Comparison of ENCODE assay signal across 8 cellular contexts in the genomic region with DNA sequence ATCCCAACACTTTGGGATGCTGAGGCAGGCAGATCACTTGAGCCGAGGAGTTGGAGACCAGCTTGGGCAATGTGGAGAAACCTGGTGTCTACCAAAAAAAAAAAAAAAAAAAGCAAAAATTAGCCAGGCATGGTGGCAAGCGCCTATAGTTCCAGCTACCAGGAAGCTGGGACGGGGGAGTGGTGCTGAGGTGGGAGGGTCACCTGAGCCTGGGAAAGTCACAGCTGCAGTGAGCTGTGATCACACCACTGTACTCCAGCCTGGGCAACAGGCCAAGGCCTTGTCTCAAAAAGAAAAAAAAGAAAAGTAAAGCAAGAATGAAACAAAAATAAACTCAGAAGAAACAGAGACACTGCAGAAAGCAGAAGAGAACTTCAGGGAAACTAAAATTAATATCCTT. TPM values are rescaled to one million over a fixed set of nuclear protein-coding genes. Genes with fewer than 3 reads are reported as not detected.
A peak's percentile ranks its signal among the peaks of the same experiment; 100 is the strongest.
DNase-seq lines count a peak whose midpoint lies in the region; ATAC-seq, FAIRE-seq and TF ChIP-seq lines count a peak whose summit lies in the region.

No MANE protein-coding gene starts in this region.

- 70% methylated on average over 3 of the region's 3 CpGs for WGBS in HepG2 (ENCODE audit: low lambda C conversion rate)
- WGBS in esophagus squamous epithelium, 2 donors: 60 to 71% methylated on average over 3 of the region's 3 CpGs

- H4K20me1 ChIP-seq in HepG2 (ENCODE audit: insufficient read depth, low read length): no peaks in the 10 kb centered on the region

- no peak overlapping the region for H2AFZ ChIP-seq in HepG2 (ENCODE audit: low read length)

- no peaks in the 10 kb centered on the region for H3K27me3 ChIP-seq in HepG2 (ENCODE audit: control insufficient read depth in 1 of 2, insufficient read depth in 2 of 2, low read length in 2 of 2)
- H3K27me3 ChIP-seq in esophagus squamous epithelium: no peaks in the 10 kb centered on the region

- POLR2A ChIA-PET in HepG2 (lab: Yijun Ruan, JAX): no interaction called here
- POLR2A ChIA-PET in activated CD8-positive, alpha-beta T cell treated with anti-CD3 and anti-CD28 coated beads, Interleukin-2, amount 10 ng/mL, durations not matched to agents 7 days and 5 days (lab: Charles Lee): no interaction called here

- H3K79me2 ChIP-seq in HepG2 (ENCODE audit: insufficient read depth, low read length): no peaks in the 10 kb centered on the region

- no TSS peak for BruUV-seq in HepG2 (replicated peaks; lab: Mats Ljungman, UMichigan)

- no peaks in the 10 kb centered on the region for H3K27me3 Mint-ChIP-seq in activated T-helper 17 cell treated with anti-CD3 and anti-CD28 coated beads, Interleukin-2, amount 50 U/mL, for 72 hours
- no peaks in the 10 kb centered on the region for H3K27me3 Mint-ChIP-seq in activated CD8-positive, alpha-beta T cell treated with anti-CD3 and anti-CD28 coated beads, Interleukin-2, amount 10 ng/mL, durations not matched to agents 7 days and 5 days (ENCODE audit: low read depth)

- CTCF ChIA-PET in HepG2 (lab: Yijun Ruan, JAX; ENCODE audit: low intra/inter-chr PET ratio, low total read pairs): no interaction called here
- CTCF ChIA-PET in activated CD8-positive, alpha-beta T cell treated with anti-CD3 and anti-CD28 coated beads, Interleukin-2, amount 10 ng/mL, durations not matched to agents 7 days and 5 days (lab: Charles Lee): interaction anchor here (1.3 to 2.6 kb wide), 2 partner anchors 9 to 178 kb away, joined by 3 to 11 read pairs; no protein-coding TSS in a partner anchor

- peak; percentile 42 for DNase-seq in DMS153 (lab: John Stamatoyannopoulos, UW)
- DNase-seq in HepG2 (ENCODE audit: low spot score): peak; percentile 28
- no peak for DNase-seq in activated CD8-positive, alpha-beta T cell treated with anti-CD3 and anti-CD28 coated beads, Interleukin-2, amount 10 ng/mL, durations not matched to agents 7 days and 5 days
- DNase-seq in activated naive CD4-positive, alpha-beta T cell treated with anti-CD3 and anti-CD28 coated beads, Interleukin-2, amount 50 U/mL, for 16 hours: no peak
- no peak for DNase-seq in esophagus squamous epithelium (lab: John Stamatoyannopoulos, UW)
- DNase-seq in NCI-H187 (lab: John Stamatoyannopoulos, UW): no peak

- H3K9ac ChIP-seq in HepG2 (ENCODE audit: insufficient read depth, low read depth, low read length): no peak overlapping the region

- no peak for TF ChIP-seq RAD21 in HepG2 (CRISPR knock-in tag; IDR thresholded peaks at IDR 0.05)

- H3K9me3 ChIP-seq in HepG2 (ENCODE audit: low read length) (no peaks in the 10 kb centered on the region), esophagus squamous epithelium (no peaks in the 10 kb centered on the region)

- TF ChIP-seq CTCF in HepG2 (CRISPR knock-in tag; IDR thresholded peaks at IDR 0.05): no peak
- TF ChIP-seq CTCF in esophagus squamous epithelium (IDR thresholded peaks at IDR 0.05): no peak

- in situ Hi-C loops in HepG2 (cut with HindIII; ENCODE audit: extremely low pct_ligation_motif_present, low pct_unique_long_range_greater_than_20kb): no loop called here

- H3K4me3 Mint-ChIP-seq in activated T-helper 17 cell treated with anti-CD3 and anti-CD28 coated beads, Interleukin-2, amount 50 U/mL, for 72 hours: no peak overlapping the region
- no peak overlapping the region for H3K4me3 Mint-ChIP-seq in activated CD8-positive, alpha-beta T cell treated with anti-CD3 and anti-CD28 coated beads, Interleukin-2, amount 10 ng/mL, durations not matched to agents 7 days and 5 days

- FAIRE-seq in HepG2 (lab: Jason Lieb, UNC): no peak

- H3K4me1 ChIP-seq in HepG2 (ENCODE audit: insufficient read depth, low read length) (peaks cover 16% of the 10 kb centered on the region), esophagus squamous epithelium (peaks cover 0 to 10% (median 0%) of the 10 kb centered on the region in 3 donors)

- H3K27ac Mint-ChIP-seq in activated T-helper 17 cell treated with anti-CD3 and anti-CD28 coated beads, Interleukin-2, amount 50 U/mL, for 72 hours: peak overlapping the region; percentile 28
- no peak overlapping the region for H3K27ac Mint-ChIP-seq in activated CD8-positive, alpha-beta T cell treated with anti-CD3 and anti-CD28 coated beads, Interleukin-2, amount 10 ng/mL, durations not matched to agents 7 days and 5 days

- no peak overlapping the region for H3K27ac ChIP-seq in HepG2 (ENCODE audit: extremely low read length, insufficient read depth, low read length)
- no peak overlapping the region for H3K27ac ChIP-seq in esophagus squamous epithelium

- ATAC-seq in HG02610 (IDR thresholded peaks at IDR 0.05; ENCODE audit: unreplicated experiment) (peak; percentile 58), HepG2 (peak; percentile 77)
- no peak for ATAC-seq in activated T-helper 17 cell treated with anti-CD3 and anti-CD28 coated beads, Interleukin-2, amount 50 U/mL, for 72 hours (replicated peaks)
- no peak for ATAC-seq in activated CD8-positive, alpha-beta T cell treated with anti-CD3 and anti-CD28 coated beads, Interleukin-2, amount 10 ng/mL, durations not matched to agents 7 days and 5 days

- H3K36me3 Mint-ChIP-seq in activated T-helper 17 cell treated with anti-CD3 and anti-CD28 coated beads, Interleukin-2, amount 50 U/mL, for 72 hours (ENCODE audit: low read depth): peaks cover 84% of the 10 kb centered on the region
- H3K36me3 Mint-ChIP-seq in activated CD8-positive, alpha-beta T cell treated with anti-CD3 and anti-CD28 coated beads, Interleukin-2, amount 10 ng/mL, durations not matched to agents 7 days and 5 days (ENCODE audit: low read depth): peaks cover 32% of the 10 kb centered on the region

- H3K36me3 ChIP-seq in HepG2 (replicated peaks in 1 of 2; ENCODE audit: control insufficient read depth in 1 of 2, insufficient read depth in 2 of 2, low read length in 2 of 2) (peaks cover 0 to 20% of the 10 kb centered on the region in 2 experiments; a peak in 2 of 5 replicates), esophagus squamous epithelium (peaks cover 0 to 45% (median 0%) of the 10 kb centered on the region in 3 donors)

- H3K4me3 ChIP-seq in HepG2 (replicated peaks in 1 of 3; ENCODE audit: insufficient read depth in 1 of 3, low read depth in 2 of 3, low read length in 3 of 3) (no peak overlapping the region), esophagus squamous epithelium (no peak overlapping the region)

- H3K4me1 Mint-ChIP-seq in activated T-helper 17 cell treated with anti-CD3 and anti-CD28 coated beads, Interleukin-2, amount 50 U/mL, for 72 hours: no peaks in the 10 kb centered on the region
- no peaks in the 10 kb centered on the region for H3K4me1 Mint-ChIP-seq in activated CD8-positive, alpha-beta T cell treated with anti-CD3 and anti-CD28 coated beads, Interleukin-2, amount 10 ng/mL, durations not matched to agents 7 days and 5 days (ENCODE audit: low read depth)

- H3K9me3 Mint-ChIP-seq in activated T-helper 17 cell treated with anti-CD3 and anti-CD28 coated beads, Interleukin-2, amount 50 U/mL, for 72 hours: no peaks in the 10 kb centered on the region
- H3K9me3 Mint-ChIP-seq in activated CD8-positive, alpha-beta T cell treated with anti-CD3 and anti-CD28 coated beads, Interleukin-2, amount 10 ng/mL, durations not matched to agents 7 days and 5 days (ENCODE audit: insufficient read depth): no peaks in the 10 kb centered on the region

- TF ChIP-seq EP300 in HepG2 (IDR thresholded peaks at IDR 0.05; ENCODE audit: low read depth in 2 of 2, low read length in 2 of 2): no peak
- TF ChIP-seq EP300 in HepG2 (CRISPR knock-in tag; IDR thresholded peaks at IDR 0.05; ENCODE audit: borderline replicate concordance): no peak

- TF ChIP-seq POLR2A in HepG2 (IDR thresholded peaks at IDR 0.05; ENCODE audit: insufficient read depth in 1 of 2, low read depth in 2 of 2, low read length in 2 of 2) (no peak), esophagus squamous epithelium (IDR thresholded peaks at IDR 0.05) (no peak)

- intact Hi-C loops in HepG2 (cut with micrococcal nuclease; ENCODE audit: unreplicated experiment): no loop called here
- intact Hi-C loops in esophagus squamous epithelium (cut with DNase I): no loop called here

- no peak overlapping the region for H3K4me2 ChIP-seq in HepG2 (ENCODE audit: low read depth, low read length)

RNA-seq across cellular contexts. Expression of a gene that starts 31.6 kb away (rescaled TPM):
- total RNA-seq in activated T-helper 17 cell treated with anti-CD3 and anti-CD28 coated beads, Interleukin-2, amount 50 U/mL, for 72 hours: 10 to 100 TPM; 32.5 to 39.4 TPM
- total RNA-seq in HepG2 (2016; rRNA removed; fragmentation: Illumina TruSeq; extraction: Trizol) (24.0 and 27.2 TPM in 2 replicates), esophagus squamous epithelium (10 to 100 TPM; 11.3 to 14.0 (median 12.2) TPM)
- 65.9 and 67.0 TPM in 2 replicates for total RNA-seq in HepG2 (2016; cell fraction: cytosol; rRNA removed; fragmentation: Illumina TruSeq; extraction: Trizol; ENCODE audit: low read depth)
- 20.8 and 25.3 TPM in 2 replicates for total RNA-seq in HepG2 (2016; cell fraction: insoluble cytoplasmic fraction; rRNA removed; fragmentation: Illumina TruSeq; extraction: Trizol)
- 32.7 and 35.9 TPM in 2 replicates for total RNA-seq in HepG2 (2016; cell fraction: membrane; rRNA removed; fragmentation: Illumina TruSeq; extraction: Trizol)
- total RNA-seq in HepG2 (2016; cell fraction: nucleus; rRNA removed; fragmentation: Illumina TruSeq; extraction: Trizol): 26.3 and 27.0 TPM in 2 replicates
- 21.3 and 21.6 TPM in 2 replicates for polyA plus RNA-seq in HepG2 (2011; rRNA removed)
- 6.3 and 8.4 TPM in 2 replicates for polyA plus RNA-seq in HepG2 (2011; cell fraction: cytosol; rRNA removed)
- 33.1 and 41.3 TPM in 2 replicates for polyA plus RNA-seq in HepG2 (2011; cell fraction: nucleus; rRNA removed)
- polyA plus RNA-seq in HepG2 (2012): 14.6 and 19.6 TPM in 2 replicates
- polyA plus RNA-seq in HepG2 (2016; cell fraction: cytosol; fragmentation: Illumina TruSeq; extraction: Trizol; ENCODE audit: low read depth): 3.1 and 4.1 TPM in 2 replicates
- polyA plus RNA-seq in HepG2 (2016; cell fraction: insoluble cytoplasmic fraction; fragmentation: Illumina TruSeq; extraction: Trizol; ENCODE audit: low read depth): 17.9 and 21.1 TPM in 2 replicates
- 6.1 and 6.9 TPM in 2 replicates for polyA plus RNA-seq in HepG2 (2016; cell fraction: membrane; fragmentation: Illumina TruSeq; extraction: Trizol; ENCODE audit: low read depth)
- 60.6 and 67.9 TPM in 2 replicates for polyA plus RNA-seq in HepG2 (2016; cell fraction: nucleus; fragmentation: Illumina TruSeq; extraction: Trizol; ENCODE audit: insufficient read depth, low read depth)
- polyA minus RNA-seq in HepG2 (2011; rRNA and poly(A)+ RNA removed; ENCODE audit: low replicate concordance): 9.1 and 12.0 TPM in 2 replicates
- 10.0 and 14.5 TPM in 2 replicates for polyA minus RNA-seq in HepG2 (2011; cell fraction: cytosol; rRNA and poly(A)+ RNA removed)
- polyA minus RNA-seq in HepG2 (2011; cell fraction: nucleus; rRNA and poly(A)+ RNA removed): 39.0 and 40.4 TPM in 2 replicates
- 10 to 100 TPM; 18.2 to 22.0 TPM for total RNA-seq in activated CD8-positive, alpha-beta T cell treated with anti-CD3 and anti-CD28 coated beads, Interleukin-2, amount 10 ng/mL, durations not matched to agents 7 days and 5 days

RNA-seq across cellular contexts. Expression of a gene that starts 37.4 kb away (rescaled TPM):
- 1 to 10 TPM; 4.7 to 5.8 TPM for total RNA-seq in activated T-helper 17 cell treated with anti-CD3 and anti-CD28 coated beads, Interleukin-2, amount 50 U/mL, for 72 hours
- total RNA-seq in HepG2 (2016; rRNA removed; fragmentation: Illumina TruSeq; extraction: Trizol): 9.0 and 14.9 TPM in 2 replicates
- total RNA-seq in HepG2 (2016; cell fraction: cytosol; rRNA removed; fragmentation: Illumina TruSeq; extraction: Trizol; ENCODE audit: low read depth): 0.61 and 0.71 TPM in 2 replicates
- total RNA-seq in HepG2 (2016; cell fraction: insoluble cytoplasmic fraction; rRNA removed; fragmentation: Illumina TruSeq; extraction: Trizol): 9.1 and 14.2 TPM in 2 replicates
- total RNA-seq in HepG2 (2016; cell fraction: membrane; rRNA removed; fragmentation: Illumina TruSeq; extraction: Trizol): 3.4 and 4.1 TPM in 2 replicates
- total RNA-seq in HepG2 (2016; cell fraction: nucleus; rRNA removed; fragmentation: Illumina TruSeq; extraction: Trizol): 8.3 and 8.7 TPM in 2 replicates
- 3.6 and 3.8 TPM in 2 replicates for polyA plus RNA-seq in HepG2 (2011; rRNA removed)
- polyA plus RNA-seq in HepG2 (2011; cell fraction: cytosol; rRNA removed): 2.8 and 2.9 TPM in 2 replicates
- 2.6 and 3.1 TPM in 2 replicates for polyA plus RNA-seq in HepG2 (2011; cell fraction: nucleus; rRNA removed)
- polyA plus RNA-seq in HepG2 (2012): 3.2 and 4.1 TPM in 2 replicates
- 0.17 and 0.28 TPM in 2 replicates for polyA plus RNA-seq in HepG2 (2016; cell fraction: cytosol; fragmentation: Illumina TruSeq; extraction: Trizol; ENCODE audit: low read depth)
- polyA plus RNA-seq in HepG2 (2016; cell fraction: insoluble cytoplasmic fraction; fragmentation: Illumina TruSeq; extraction: Trizol; ENCODE audit: low read depth): 10.2 and 10.4 TPM in 2 replicates
- polyA plus RNA-seq in HepG2 (2016; cell fraction: membrane; fragmentation: Illumina TruSeq; extraction: Trizol; ENCODE audit: low read depth): 1.0 and 1.3 TPM in 2 replicates
- 4.8 and 5.5 TPM in 2 replicates for polyA plus RNA-seq in HepG2 (2016; cell fraction: nucleus; fragmentation: Illumina TruSeq; extraction: Trizol; ENCODE audit: insufficient read depth, low read depth)
- polyA minus RNA-seq in HepG2 (2011; rRNA and poly(A)+ RNA removed; ENCODE audit: low replicate concordance): 18.8 and 26.5 TPM in 2 replicates
- 6.6 and 7.6 TPM in 2 replicates for polyA minus RNA-seq in HepG2 (2011; cell fraction: cytosol; rRNA and poly(A)+ RNA removed)
- polyA minus RNA-seq in HepG2 (2011; cell fraction: nucleus; rRNA and poly(A)+ RNA removed): 12.4 and 12.9 TPM in 2 replicates
- 1 to 10 TPM; 8.0 to 8.3 TPM for total RNA-seq in activated CD8-positive, alpha-beta T cell treated with anti-CD3 and anti-CD28 coated beads, Interleukin-2, amount 10 ng/mL, durations not matched to agents 7 days and 5 days
- total RNA-seq in esophagus squamous epithelium: 1 to 10 TPM; 2.6 to 5.9 (median 4.1) TPM

Comparison
In these comparisons a context has a peak if more than half of its experiments do, and no peak if none do; other contexts are left out.
1. DNase-seq: peak in DMS153 (single experiment) and HepG2 (single experiment); none in activated CD8-positive, alpha-beta T cell treated with anti-CD3 and anti-CD28 coated beads, Interleukin-2, amount 10 ng/mL, durations not matched to agents 7 days and 5 days (single experiment), activated naive CD4-positive, alpha-beta T cell treated with anti-CD3 and anti-CD28 coated beads, Interleukin-2, amount 50 U/mL, for 16 hours (single experiment), esophagus squamous epithelium (single experiment) and NCI-H187 (0 of 2).
2. ATAC-seq: peak in HG02610 (single experiment) and HepG2 (single experiment); none in activated T-helper 17 cell treated with anti-CD3 and anti-CD28 coated beads, Interleukin-2, amount 50 U/mL, for 72 hours (single experiment) and activated CD8-positive, alpha-beta T cell treated with anti-CD3 and anti-CD28 coated beads, Interleukin-2, amount 10 ng/mL, durations not matched to agents 7 days and 5 days (single experiment).